ENCODE assay signal across 32 cellular contexts in the genomic region with DNA sequence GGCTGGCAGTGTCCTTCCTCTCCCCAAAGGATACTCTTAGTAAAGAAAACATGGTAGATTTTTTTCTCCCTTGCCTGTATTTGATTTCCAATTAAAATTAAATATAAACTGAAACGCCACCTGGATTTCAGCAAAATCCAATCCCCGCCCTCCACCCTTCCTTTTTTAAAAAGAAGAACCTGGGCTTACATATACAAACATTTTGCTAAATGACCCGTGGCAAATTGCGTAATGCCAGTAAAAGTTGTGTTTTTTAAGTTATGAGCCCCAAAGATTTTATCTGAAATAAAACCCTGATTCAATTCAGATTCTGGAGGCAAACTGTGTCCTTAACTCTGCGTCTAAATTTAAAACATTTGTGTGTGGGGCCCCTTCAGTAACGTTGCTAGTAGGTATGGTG.
DNase-seq lines count a peak whose midpoint lies in the region; ATAC-seq, FAIRE-seq and TF ChIP-seq lines count a peak whose summit lies in the region.
"Had no signal": no experiment of that assay in that cellular context is flagged by ENCODE, and none has a peak within 500 bp of the region (broad histone marks: within the 10 kb centered on the region; RNA-seq: fewer than 3 reads in every experiment).

No MANE protein-coding gene starts in this region.

- H3K27ac ChIP-seq in A549 = no peak overlapping the region
- peak overlapping the region; percentile 60; the same call in 1 of the 2 replicates for H3K27ac ChIP-seq in SK-N-MC
- no peak overlapping the region for H3K27ac ChIP-seq in body of pancreas
- H3K27ac ChIP-seq: esophagus muscularis mucosa, parathyroid adenoma, right atrium auricular region had no signal

- DNase-seq in A549 (ENCODE audit: low read depth in 1 of 2, low spot score in 1 of 2) = no peak
- peak; percentile 40 for DNase-seq in KBM-7
- DNase-seq in SK-N-MC (ENCODE audit: low read depth, low spot score) = no peak
- no peak for DNase-seq in left lobe of liver (ENCODE audit: low spot score)
- no peak for DNase-seq in body of pancreas
- DNase-seq in NCI-H2107 treated with DMSO at 0.1 percent for 48 hours (lab: John Stamatoyannopoulos, UW; ENCODE audit: unreplicated experiment) = no peak
- DNase-seq: ACHN; activated CD4-positive, alpha-beta T cell treated with anti-CD3 and anti-CD28 coated beads, Interleukin-2, amount 50 U/mL, for 1 hour; activated CD8-positive, alpha-beta memory T cell treated with anti-CD3 and anti-CD28 coated beads, Interleukin-2, amount 10 ng/mL, durations not matched to agents 7 days and 5 days; activated naive CD4-positive, alpha-beta T cell treated with anti-CD3 and anti-CD28 coated beads for 36 hours; aorta; BE2C; DMS79; foreskin melanocyte; GDM1; NCI-H1105; NCI-H345; SHP77 treated with DMSO at 0.1 percent for 48 hours; stimulated activated CD4-positive, alpha-beta T cell treated with anti-CD3 and anti-CD28 coated beads, Interleukin-2, amount 100 ng/mL, for 24 hours; SW 1271; T1000; trophoblast cell had no signal

- H3K9me3 ChIP-seq in A549 (no peaks in the 10 kb centered on the region), SK-N-MC (ENCODE audit: low read depth, low read length) (no peaks in the 10 kb centered on the region), body of pancreas (no peaks in the 10 kb centered on the region)
- H3K9me3 ChIP-seq: BE2C, esophagus muscularis mucosa, right atrium auricular region had no signal

- no peaks in the 10 kb centered on the region for H3K4me1 ChIP-seq in A549
- peaks cover 17% of the 10 kb centered on the region for H3K4me1 ChIP-seq in body of pancreas
- H3K4me1 ChIP-seq: BE2C, right atrium auricular region had no signal

- TF ChIP-seq EP300 in A549 (IDR thresholded peaks at IDR 0.05) = no peak

- CTCF ChIA-PET in A549 (lab: Yijun Ruan, JAX) = no interaction called here

- H3K36me3 ChIP-seq in SK-N-MC (ENCODE audit: insufficient read depth, low read length) (no peaks in the 10 kb centered on the region), body of pancreas (replicated peaks in 1 of 2; ENCODE audit: insufficient read depth in 1 of 2, low read depth in 2 of 2) (no peaks in the 10 kb centered on the region)
- H3K36me3 ChIP-seq: BE2C, right atrium auricular region had no signal

- TF ChIP-seq POLR2A in A549 (IDR thresholded peaks at IDR 0.05; ENCODE audit: low read length) = no peak
- no peak for TF ChIP-seq POLR2A in body of pancreas (IDR thresholded peaks at IDR 0.05)

- 83% methylated on average over 6 of the region's 6 CpGs for WGBS in A549 (ENCODE audit: missing lambda C conversion rate)
- WGBS in body of pancreas, 2 donors = 81 to 93% methylated on average over 6 of the region's 6 CpGs

- no peak overlapping the region for H3K9ac ChIP-seq in SK-N-MC (ENCODE audit: insufficient read length)
- H3K9ac ChIP-seq: parathyroid adenoma had no signal

- ATAC-seq in A549 = no peak
- peak; percentile 52 for ATAC-seq in left lobe of liver
- no peak for ATAC-seq in body of pancreas
- ATAC-seq in GM18519 (IDR thresholded peaks at IDR 0.05; ENCODE audit: low FRiP score, unreplicated experiment) = no peak
- no peak for ATAC-seq in HG03469 (IDR thresholded peaks at IDR 0.05; ENCODE audit: unreplicated experiment)
- ATAC-seq: activated CD8-positive, alpha-beta memory T cell treated with anti-CD3 and anti-CD28 coated beads, Interleukin-2, amount 10 ng/mL, durations not matched to agents 7 days and 5 days; Panc1; WTC11 had no signal

- H3K4me3 ChIP-seq in A549 = no peak overlapping the region
- peak overlapping the region; percentile 18; the same call in 1 of the 2 replicates for H3K4me3 ChIP-seq in SK-N-MC
- H3K4me3 ChIP-seq in body of pancreas = no peak overlapping the region
- H3K4me3 ChIP-seq: esophagus muscularis mucosa, right atrium auricular region had no signal

- intact Hi-C loops in body of pancreas (cut with DNase I) = no loop called here

- no peak for FAIRE-seq in A549 (lab: Jason Lieb, UNC)
- FAIRE-seq: GM19239, H54, HTR-8/SVneo had no signal

- TF ChIP-seq CTCF in A549 (IDR thresholded peaks at IDR 0.05) = no peak
- no peak for TF ChIP-seq CTCF in body of pancreas (IDR thresholded peaks at IDR 0.05)

- no peak overlapping the region for H3K4me2 ChIP-seq in A549

- in situ Hi-C loops in KBM-7 (cut with MboI; ENCODE audit: low pct_unique_long_range_greater_than_20kb, low sequenced_read_pairs) = no loop called here

- no peaks in the 10 kb centered on the region for H3K27me3 ChIP-seq in body of pancreas
- H3K27me3 ChIP-seq: BE2C, esophagus muscularis mucosa, right atrium auricular region had no signal

- POLR2A ChIA-PET in A549 (lab: Yijun Ruan, JAX) = no interaction called here

- TF ChIP-seq RAD21 in A549 (conservative IDR thresholded peaks at IDR 0.05 in 1 of 2, IDR thresholded peaks at IDR 0.05 in 1 of 2) = no peak

TF ChIP-seq in A549, 52 proteins besides CTCF, POLR2A, EP300 and RAD21:
- TF ChIP-seq CHD2 (IDR thresholded peaks at IDR 0.05; ENCODE audit: low read length, partially characterized antibody) (no peak), CEBPB (IDR thresholded peaks at IDR 0.05) (peak; percentile 17 to 22; a peak in 1 of 4 replicates)
